Comparison of ENCODE assay signal across 8 cellular contexts in the genomic region with DNA sequence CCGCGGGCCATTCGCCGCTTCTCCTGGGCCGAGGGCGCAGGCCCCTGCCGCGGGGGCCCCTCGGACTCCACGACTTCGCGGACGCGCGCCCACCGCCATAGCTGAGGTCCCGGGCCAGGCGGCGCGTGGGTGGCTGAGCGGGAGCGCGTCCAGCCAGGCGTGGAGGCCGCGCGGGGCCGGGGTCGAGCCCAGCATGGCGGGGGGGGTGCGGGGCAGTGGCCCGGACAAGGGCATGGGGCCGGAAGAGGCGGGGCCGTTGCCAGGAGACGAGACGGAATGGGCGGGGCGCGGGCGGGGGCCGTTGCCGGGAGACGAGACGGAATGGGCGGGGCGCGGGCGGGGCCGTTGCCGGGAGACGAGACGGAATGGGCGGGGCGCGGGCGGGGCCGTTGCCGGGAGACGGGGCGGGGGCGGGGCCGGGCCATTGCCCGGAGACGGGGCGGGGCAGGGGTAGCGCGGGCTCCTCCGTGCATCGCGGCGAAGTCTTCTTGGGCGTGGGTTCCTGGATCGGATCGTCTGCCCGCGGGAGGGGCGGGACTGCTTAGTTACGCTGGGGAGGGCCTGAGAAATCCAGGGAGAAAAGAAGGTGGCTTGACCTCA. TPM values are rescaled to one million over a fixed set of nuclear protein-coding genes. Genes with fewer than 3 reads are reported as not detected.
DNase-seq lines count a peak whose midpoint lies in the region; ATAC-seq and TF ChIP-seq lines count a peak whose summit lies in the region.

No MANE protein-coding gene starts in this region.

- H3K27me3 ChIP-seq in liver (ENCODE audit: control insufficient read depth in 4 of 4, insufficient read depth in 4 of 4, low read length in 3 of 4): no peaks in the 10 kb centered on the region

- peak; percentile 52 for ATAC-seq in GM18511 (IDR thresholded peaks at IDR 0.05; ENCODE audit: unreplicated experiment)
- peak; percentile 51 for ATAC-seq in HG02970 (IDR thresholded peaks at IDR 0.05; ENCODE audit: low FRiP score, unreplicated experiment)

- H3K36me3 ChIP-seq in liver (ENCODE audit: control insufficient read depth in 4 of 4, insufficient read depth in 3 of 4, low read depth in 1 of 4, low read length in 3 of 4): peaks cover 0 to 2% (median under 1%) of the 10 kb centered on the region in 4 donors

- H3K4me1 ChIP-seq in liver (ENCODE audit: control insufficient read depth in 4 of 4, insufficient read depth in 4 of 4, low read length in 3 of 4): peaks cover 5 to 24% (median 14%) of the 10 kb centered on the region in 4 donors

- H3K9ac ChIP-seq in liver (ENCODE audit: low read depth in 1 of 2, low read length in 2 of 2): peak overlapping the region; percentile 12 to 43

- no peak for TF ChIP-seq CTCF in liver (IDR thresholded peaks at IDR 0.05; ENCODE audit: low read depth, low read length, missing input control)

- H3K27ac ChIP-seq in liver (ENCODE audit: low read depth in 1 of 2, low read length in 2 of 2): peak overlapping the region; percentile 67 to 75

- DNase-seq in A172 (ENCODE audit: low spot score) (peak; percentile 22), NCI-H510A treated with DMSO at 0.1 percent for 48 hours (lab: John Stamatoyannopoulos, UW) (peak; percentile 54), dedifferentiated amniotic fluid mesenchymal stem cell (ENCODE audit: extremely low spot score) (peak; percentile 45)
- peak; percentile 80 to 82 for DNase-seq in activated CD4-positive, alpha-beta T cell treated with anti-CD3 and anti-CD28 coated beads, Interleukin-2, amount 50 U/mL, for 4 hours
- DNase-seq in stimulated activated CD4-positive, alpha-beta T cell treated with anti-CD3 and anti-CD28 coated beads, Interleukin-4, amount 100 ng/mL, for 48 hours (ENCODE audit: low read depth in 2 of 2): peak; percentile 78 to 85

- peak overlapping the region; percentile 49 to 81 (median 66) for H3K4me3 ChIP-seq in liver (ENCODE audit: low read depth in 1 of 3, low read length in 3 of 3)

- H3K9me3 ChIP-seq in liver (ENCODE audit: control insufficient read depth in 4 of 4, low read length in 3 of 4): no peaks in the 10 kb centered on the region

- TF ChIP-seq RAD21 in liver (IDR thresholded peaks at IDR 0.05): no peak

- WGBS in liver: 3% methylated on average over 79 of the region's 79 CpGs

TF ChIP-seq in liver, 16 proteins besides CTCF, POLR2A, EP300 and RAD21:
- TF ChIP-seq, protein P1, sequence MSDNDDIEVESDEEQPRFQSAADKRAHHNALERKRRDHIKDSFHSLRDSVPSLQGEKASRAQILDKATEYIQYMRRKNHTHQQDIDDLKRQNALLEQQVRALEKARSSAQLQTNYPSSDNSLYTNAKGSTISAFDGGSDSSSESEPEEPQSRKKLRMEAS (IDR thresholded peaks at IDR 0.05): no peak

RNA-seq across cellular contexts. Expression of gene ADAM8, which starts 14.8 kb away (rescaled TPM):
- total RNA-seq in A172 (2014; rRNA removed; shearing (Covaris generic)): 0.31 and 0.93 TPM in 2 replicates
- 1 to 10 TPM; 5.4 to 6.9 TPM for total RNA-seq in liver
- polyA plus RNA-seq in liver: 1 to 10 TPM; 1.3 to 2.0 TPM

RNA-seq across cellular contexts. Expression of gene VENTX, which starts 24.2 kb away (rescaled TPM):
- not detected in 2 replicates for total RNA-seq in A172 (2014; rRNA removed; shearing (Covaris generic))
- total RNA-seq in liver: under 1 TPM; 0.05 to 0.25 TPM
- under 1 TPM; 0.06 to 0.13 TPM for polyA plus RNA-seq in liver

RNA-seq across cellular contexts. Expression of gene UTF1, which starts 31.8 kb away (rescaled TPM):
- not detected in 2 replicates for total RNA-seq in A172 (2014; rRNA removed; shearing (Covaris generic))
- not detected for total RNA-seq in liver
- not detected for polyA plus RNA-seq in liver

RNA-seq across cellular contexts. Expression of gene TUBGCP2, which starts 46.8 kb away (rescaled TPM):
- total RNA-seq in A172 (2014; rRNA removed; shearing (Covaris generic)): 29.3 and 35.9 TPM in 2 replicates
- 10 to 100 TPM; 29.6 to 32.4 TPM for total RNA-seq in liver
- polyA plus RNA-seq in liver: 10 to 100 TPM; 18.8 to 25.6 TPM

RNA-seq across cellular contexts. Expression of gene ZNF511, which starts 46.9 kb away (rescaled TPM):
- 13.4 and 26.6 TPM in 2 replicates for total RNA-seq in A172 (2014; rRNA removed; shearing (Covaris generic))
- total RNA-seq in liver: 10 to 100 TPM; 13.7 to 31.3 TPM
- 10 to 100 TPM; 17.0 to 31.8 TPM for polyA plus RNA-seq in liver

Comparison
In these comparisons a context has a peak if more than half of its experiments do, and no peak if none do; other contexts are left out.
1. Peak in every context shown above with its lines: DNase-seq, ATAC-seq, H3K4me3 ChIP-seq and H3K27ac ChIP-seq.
2. DNase-seq: peak in every context shown above with its lines; median percentile 82 in stimulated activated CD4-positive, alpha-beta T cell treated with anti-CD3 and anti-CD28 coated beads, Interleukin-4, amount 100 ng/mL, for 48 hours; 81 in activated CD4-positive, alpha-beta T cell treated with anti-CD3 and anti-CD28 coated beads, Interleukin-2, amount 50 U/mL, for 4 hours; 54 in NCI-H510A treated with DMSO at 0.1 percent for 48 hours; 45 in dedifferentiated amniotic fluid mesenchymal stem cell; 22 in A172.